In genomic region chr5:16505140-16505891, GRCh38 we compare ENCODE assay signal across 16 cellular contexts.
"Had no signal": no experiment of that assay in that cellular context is flagged by ENCODE, and none has a peak within 500 bp of the region (broad histone marks: within the 10 kb centered on the region; RNA-seq: fewer than 3 reads in every experiment).

No MANE protein-coding gene starts in this region.

- DNase-seq: activated B cell treated with CpG ODN at 0.5 μM for 24 hours; activated CD4-positive, alpha-beta T cell treated with anti-CD3 and anti-CD28 coated beads, Interleukin-2, amount 10 ng/mL, durations not matched to agents 24 days and 14 days; activated CD8-positive, alpha-beta T cell treated with anti-CD3 and anti-CD28 coated beads for 36 hours; activated naive CD4-positive, alpha-beta T cell; activated T-cell treated with anti-CD3 and anti-CD28 coated beads, Interleukin-2, amount 50 U/mL, for 1 hour; aorta; immature natural killer cell; lower lobe of right lung; naive thymus-derived CD8-positive, alpha-beta T cell; stimulated activated CD8-positive, alpha-beta memory T cell treated with anti-CD3 and anti-CD28 coated beads, Interleukin-4, amount 100 ng/mL, for 48 hours; stimulated activated naive CD8-positive, alpha-beta T cell treated with anti-CD3 and anti-CD28 coated beads, Interleukin-15, Interleukin-2, amounts not matched to agents 100 U/mL and 50 U/mL, for 24 hours; T-helper 1 cell; T-helper 9 cell had no signal

- H3K27me3 ChIP-seq: tibial nerve had no signal

- H3K27ac ChIP-seq: coronary artery, lower lobe of right lung, tibial nerve had no signal

- H3K4me3 ChIP-seq: coronary artery, lower lobe of right lung, tibial nerve had no signal

- H3K4me1 Mint-ChIP-seq: activated CD4-positive, alpha-beta T cell treated with anti-CD3 and anti-CD28 coated beads, Interleukin-2, amount 10 ng/mL, durations not matched to agents 24 days and 14 days; activated T-helper 17 cell treated with anti-CD3 and anti-CD28 coated beads, Interleukin-2, amount 50 U/mL, for 72 hours; immature natural killer cell had no signal

- H3K27ac Mint-ChIP-seq: activated B cell treated with CpG ODN at 0.5 μM for 24 hours; activated CD4-positive, alpha-beta T cell treated with anti-CD3 and anti-CD28 coated beads, Interleukin-2, amount 10 ng/mL, durations not matched to agents 24 days and 14 days; activated CD8-positive, alpha-beta T cell treated with anti-CD3 and anti-CD28 coated beads for 36 hours; activated T-helper 17 cell treated with anti-CD3 and anti-CD28 coated beads, Interleukin-2, amount 50 U/mL, for 72 hours; immature natural killer cell had no signal

- H3K4me3 Mint-ChIP-seq: activated B cell treated with CpG ODN at 0.5 μM for 24 hours; activated CD4-positive, alpha-beta T cell treated with anti-CD3 and anti-CD28 coated beads, Interleukin-2, amount 10 ng/mL, durations not matched to agents 24 days and 14 days; activated CD8-positive, alpha-beta T cell treated with anti-CD3 and anti-CD28 coated beads for 36 hours; activated T-helper 17 cell treated with anti-CD3 and anti-CD28 coated beads, Interleukin-2, amount 50 U/mL, for 72 hours; naive thymus-derived CD8-positive, alpha-beta T cell had no signal

- H3K9me3 Mint-ChIP-seq: activated B cell treated with CpG ODN at 0.5 μM for 24 hours, immature natural killer cell had no signal

- ATAC-seq: activated CD8-positive, alpha-beta T cell treated with anti-CD3 and anti-CD28 coated beads for 36 hours; activated T-helper 17 cell treated with anti-CD3 and anti-CD28 coated beads, Interleukin-2, amount 50 U/mL, for 72 hours; lower lobe of right lung; naive thymus-derived CD8-positive, alpha-beta T cell had no signal

- H3K36me3 ChIP-seq: lower lobe of right lung, tibial nerve had no signal

- H3K36me3 Mint-ChIP-seq: immature natural killer cell had no signal

- H3K27me3 Mint-ChIP-seq: activated B cell treated with CpG ODN at 0.5 μM for 24 hours; activated CD4-positive, alpha-beta T cell treated with anti-CD3 and anti-CD28 coated beads, Interleukin-2, amount 10 ng/mL, durations not matched to agents 24 days and 14 days; activated CD8-positive, alpha-beta T cell treated with anti-CD3 and anti-CD28 coated beads for 36 hours; activated T-helper 17 cell treated with anti-CD3 and anti-CD28 coated beads, Interleukin-2, amount 50 U/mL, for 72 hours; naive thymus-derived CD8-positive, alpha-beta T cell had no signal

- H3K4me1 ChIP-seq: lower lobe of right lung had no signal

- H3K9me3 ChIP-seq: lower lobe of right lung, tibial nerve had no signal
